In genomic region chr2:240696469-240696868, GRCh38 we compare ENCODE assay signal across 10 cellular contexts. TPM values are rescaled to one million over a fixed set of nuclear protein-coding genes. Genes with fewer than 3 reads are reported as not detected.
"Had no signal": no experiment of that assay in that cellular context is flagged by ENCODE, and none has a peak within 500 bp of the region (broad histone marks: within the 10 kb centered on the region; RNA-seq: fewer than 3 reads in every experiment).

No MANE protein-coding gene starts in this region.

RNA-seq across cellular contexts. Expression of gene AQP12A, which starts 4.8 kb away (rescaled TPM):
- total RNA-seq: OCI-LY7, PC-3, PC-9, Right ventricle myocardium inferior, Right ventricle myocardium superior, RPMI7951, SJCRH30, SJSA1, SK-MEL-5 had no signal
- polyA plus RNA-seq: SK-N-SH had no signal

RNA-seq across cellular contexts. Expression of gene AQP12B, which starts 13.8 kb away (rescaled TPM):
- total RNA-seq: OCI-LY7, PC-3, PC-9, Right ventricle myocardium inferior, Right ventricle myocardium superior, RPMI7951, SJCRH30, SJSA1, SK-MEL-5 had no signal
- polyA plus RNA-seq: SK-N-SH had no signal
